Comparison of ENCODE assay signal across 14 cellular contexts in the genomic region with DNA sequence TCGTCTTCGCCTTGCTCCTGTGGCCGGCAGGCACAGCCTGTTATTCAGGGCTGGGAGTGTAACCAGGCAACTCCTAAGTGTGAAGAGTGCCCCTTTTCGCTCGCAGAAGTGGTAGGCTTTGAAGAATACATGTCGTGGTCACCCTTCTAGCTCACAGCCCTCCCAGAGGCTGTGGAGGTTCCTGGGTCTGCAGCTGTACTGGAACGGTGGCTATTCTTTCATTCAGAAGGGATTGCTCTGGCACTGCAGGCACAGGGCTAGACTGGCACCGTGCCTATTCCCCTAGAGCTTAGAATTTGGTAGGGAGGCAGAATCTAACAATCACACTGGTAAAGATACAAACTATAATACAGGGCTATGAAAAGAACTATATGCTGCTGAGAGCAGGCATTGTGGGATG. TPM values are rescaled to one million over a fixed set of nuclear protein-coding genes. Genes with fewer than 3 reads are reported as not detected.
A peak's percentile ranks its signal among the peaks of the same experiment; 100 is the strongest.
DNase-seq lines count a peak whose midpoint lies in the region; ATAC-seq and TF ChIP-seq lines count a peak whose summit lies in the region.
"Had no signal": no experiment of that assay in that cellular context is flagged by ENCODE, and none has a peak within 500 bp of the region (broad histone marks: within the 10 kb centered on the region; RNA-seq: fewer than 3 reads in every experiment).

No MANE protein-coding gene starts in this region.

- no peak for TF ChIP-seq EP300 in sigmoid colon (IDR thresholded peaks at IDR 0.05)

- H3K4me3 Mint-ChIP-seq in activated T-cell treated with anti-CD3 and anti-CD28 coated beads, Interleukin-2, amount 50 U/mL, for 24 hours = peak overlapping the region; percentile 62
- peak overlapping the region; percentile 41 to 61 (median 60) for H3K4me3 Mint-ChIP-seq in T-cell

- no peak for TF ChIP-seq CTCF in sigmoid colon (IDR thresholded peaks at IDR 0.05)

- no peaks in the 10 kb centered on the region for H3K9me3 ChIP-seq in sigmoid colon
- H3K9me3 ChIP-seq: ascending aorta, esophagus squamous epithelium had no signal

- 88 to 89% methylated on average over 8 of the region's 8 CpGs for WGBS in sigmoid colon, 2 donors

- no peaks in the 10 kb centered on the region for H3K9me3 Mint-ChIP-seq in activated T-cell treated with anti-CD3 and anti-CD28 coated beads, Interleukin-2, amount 50 U/mL, for 24 hours
- H3K9me3 Mint-ChIP-seq in T-cell = no peaks in the 10 kb centered on the region

- ATAC-seq in T-cell (replicated peaks in 1 of 4) = no peak

- intact Hi-C loops in sigmoid colon (cut with DNase I) = loop anchor here (5.0 kb wide), 2 partner anchors 43 to 137 kb away; no protein-coding TSS in a partner anchor

- H3K4me1 ChIP-seq in sigmoid colon = peaks cover 0 to 19% (median 9%) of the 10 kb centered on the region in 4 donors

- no peak for TF ChIP-seq POLR2A in sigmoid colon (IDR thresholded peaks at IDR 0.05)

- H3K4me3 ChIP-seq in sigmoid colon = no peak overlapping the region

- no peak overlapping the region for H3K27ac Mint-ChIP-seq in activated T-cell treated with anti-CD3 and anti-CD28 coated beads, Interleukin-2, amount 50 U/mL, for 24 hours
- H3K27ac Mint-ChIP-seq in T-cell = no peak overlapping the region

- peaks cover 13% of the 10 kb centered on the region for H3K27me3 Mint-ChIP-seq in activated T-cell treated with anti-CD3 and anti-CD28 coated beads, Interleukin-2, amount 50 U/mL, for 24 hours
- H3K27me3 Mint-ChIP-seq in T-cell = peaks cover 3 to 6% of the 10 kb centered on the region in 2 donors

- POLR2A ChIA-PET in T-cell (lab: Charles Lee) = interaction anchor here in 1 of 2 donors (0.6 kb wide), 1 partner anchor 38 kb away, joined by 5 read pairs; the partner anchor contains the start of gene PNRC1

- CTCF ChIA-PET in T-cell (lab: Charles Lee) = interaction anchor here in 1 of 2 donors (0.6 kb wide), 1 partner anchor 29 kb away, joined by 3 read pairs; no protein-coding TSS in a partner anchor

- H3K27ac ChIP-seq in sigmoid colon = peak overlapping the region in 3 of 4 donors; percentile 4 to 80 (median 68)
- H3K27ac ChIP-seq: C4-2B, esophagus squamous epithelium had no signal

- peaks cover 8% of the 10 kb centered on the region for H3K4me1 Mint-ChIP-seq in activated T-cell treated with anti-CD3 and anti-CD28 coated beads, Interleukin-2, amount 50 U/mL, for 24 hours (ENCODE audit: low read depth)
- peaks cover 6 to 10% (median 8%) of the 10 kb centered on the region in 3 donors for H3K4me1 Mint-ChIP-seq in T-cell

- no peaks in the 10 kb centered on the region for H3K27me3 ChIP-seq in sigmoid colon
- H3K27me3 ChIP-seq: ascending aorta had no signal

- no peaks in the 10 kb centered on the region for H3K36me3 Mint-ChIP-seq in activated T-cell treated with anti-CD3 and anti-CD28 coated beads, Interleukin-2, amount 50 U/mL, for 24 hours (ENCODE audit: low read depth)
- H3K36me3 Mint-ChIP-seq in T-cell = no peaks in the 10 kb centered on the region

- no peaks in the 10 kb centered on the region for H3K36me3 ChIP-seq in sigmoid colon
- H3K36me3 ChIP-seq: ascending aorta, esophagus squamous epithelium had no signal

- DNase-seq in activated T-cell treated with anti-CD3 and anti-CD28 coated beads, Interleukin-2, amount 50 U/mL, for 24 hours = no peak
- no peak for DNase-seq in activated T-cell treated with anti-CD3 and anti-CD28 coated beads, Interleukin-2, amount 50 U/mL, for 48 hours
- DNase-seq in T-cell (no peak), foreskin melanocyte (peak; percentile 8), sigmoid colon (no peak), mucosa of gallbladder (ENCODE audit: low spot score) (no peak), GOT3 (lab: John Stamatoyannopoulos, UW) (no peak), HuH-7.5 (ENCODE audit: low spot score) (no peak)
- DNase-seq: esophagus squamous epithelium, NCI-H187 treated with DMSO at 0.1 percent for 48 hours had no signal

RNA-seq across cellular contexts. Expression of gene SRSF12, which starts 1.1 kb away (rescaled TPM):
- not detected for total RNA-seq in T-cell
- 1 to 10 TPM in 3 of 4 donors, under 1 TPM in 1; 0.82 to 3.6 (median 1.1) TPM for total RNA-seq in sigmoid colon
- under 1 TPM in 1 of 3 donors, not detected in 2; 0.36 TPM for polyA plus RNA-seq in sigmoid colon
- total RNA-seq in mucosa of gallbladder = 2.2 TPM
- total RNA-seq: mononuclear cell; T-helper 1 cell treated with Interleukin-12 subunit alpha and Interleukin-12 subunit beta and Interleukin-4 antibody, amounts not matched to agents 30 ng/mL and 1 ng/mL, for 36 hours had no signal

RNA-seq across cellular contexts. Expression of gene PM20D2, which starts 26.9 kb away (rescaled TPM):
- 10 to 100 TPM in 3 of 5 donors, 1 to 10 TPM in 2; 7.5 to 12.3 (median 10.1) TPM for total RNA-seq in T-cell
- total RNA-seq in sigmoid colon = 10 to 100 TPM; 20.3 to 48.5 (median 23.9) TPM
- 10 to 100 TPM in 1 of 3 donors, 1 to 10 TPM in 2; 4.2 to 10.2 (median 8.1) TPM for polyA plus RNA-seq in sigmoid colon
- 17.3 TPM for total RNA-seq in mucosa of gallbladder

RNA-seq across cellular contexts. Expression of gene PNRC1, which starts 38.4 kb away (rescaled TPM):
- total RNA-seq in T-cell = 100 to 1,000 TPM; 421 to 792 (median 481) TPM
- 100 to 1,000 TPM; 211 to 349 (median 300) TPM for total RNA-seq in sigmoid colon
- 10 to 100 TPM; 44.2 to 73.9 (median 52.7) TPM for polyA plus RNA-seq in sigmoid colon
- 244 TPM for total RNA-seq in mucosa of gallbladder
